ENCODE assay signal across 8 cellular contexts in genomic region chr10:96511044-96511945, GRCh38. TPM values are rescaled to one million over a fixed set of nuclear protein-coding genes. Genes with fewer than 3 reads are reported as not detected.
A peak's percentile ranks its signal among the peaks of the same experiment; 100 is the strongest.
DNase-seq lines count a peak whose midpoint lies in the region; ATAC-seq and TF ChIP-seq lines count a peak whose summit lies in the region.

No MANE protein-coding gene starts in this region.

- peaks cover 0 to 6% of the 10 kb centered on the region in 2 donors for H3K9me3 ChIP-seq in lung (ENCODE audit: control insufficient read depth in 2 of 2, insufficient read depth in 1 of 2, low read length in 1 of 2)
- no peaks in the 10 kb centered on the region for H3K9me3 ChIP-seq in CD8-positive, alpha-beta memory T cell (ENCODE audit: low read length)

- H3K27me3 Mint-ChIP-seq in brain: peaks cover 84% of the 10 kb centered on the region
- H3K27me3 Mint-ChIP-seq in CD8-positive, alpha-beta memory T cell: peaks cover 13 to 20% of the 10 kb centered on the region in 2 donors

- POLR2A ChIA-PET in CD8-positive, alpha-beta memory T cell (lab: Charles Lee): no interaction called here

- peaks cover 0 to 3% (median 0%) of the 10 kb centered on the region in 5 experiments for H3K9me3 Mint-ChIP-seq in brain
- no peaks in the 10 kb centered on the region for H3K9me3 Mint-ChIP-seq in CD8-positive, alpha-beta memory T cell

- WGBS in lung, 2 donors: 61 to 63% methylated on average over 7 of the region's 7 CpGs

- no peak for ATAC-seq in lung (ENCODE audit: insufficient read depth, low FRiP score)

- H3K4me1 Mint-ChIP-seq in brain: peaks cover 26% of the 10 kb centered on the region
- peaks cover 19 to 27% (median 25%) of the 10 kb centered on the region in 3 donors for H3K4me1 Mint-ChIP-seq in CD8-positive, alpha-beta memory T cell

- H3K27me3 ChIP-seq in lung (ENCODE audit: control insufficient read depth, insufficient read depth): no peaks in the 10 kb centered on the region
- H3K27me3 ChIP-seq in CD8-positive, alpha-beta memory T cell (ENCODE audit: insufficient read depth, low read length, poor library complexity, severe bottlenecking): peaks cover 23% of the 10 kb centered on the region

- H3K4me3 Mint-ChIP-seq in brain: peak overlapping the region; percentile 30 to 85 (median 80)
- H3K4me3 Mint-ChIP-seq in CD8-positive, alpha-beta memory T cell: peak overlapping the region in 3 of 7 donors; percentile 55 to 83 (median 77)

- H3K36me3 Mint-ChIP-seq in brain: no peaks in the 10 kb centered on the region
- no peaks in the 10 kb centered on the region for H3K36me3 Mint-ChIP-seq in CD8-positive, alpha-beta memory T cell

- peak; percentile 33 for DNase-seq in AG10803 (ENCODE audit: low read depth)
- DNase-seq in G401 (ENCODE audit: low spot score): peak; percentile 45
- peak; percentile 82 for DNase-seq in NCI-H510A treated with DMSO at 0.1 percent for 48 hours (lab: John Stamatoyannopoulos, UW)
- DNase-seq in lung (ENCODE audit: low spot score): no peak
- no peak for DNase-seq in activated CD4-positive, CD25-positive, alpha-beta regulatory T cell treated with anti-CD3 and anti-CD28 coated beads, Interleukin-2, amount 50 U/mL, for 72 hours
- no peak for DNase-seq in CD8-positive, alpha-beta memory T cell
- no peak for DNase-seq in effector CD8-positive, alpha-beta T cell (lab: John Stamatoyannopoulos, UW)

- TF ChIP-seq CTCF in AG10803 (conservative IDR thresholded peaks at IDR 0.05; ENCODE audit: low read length): peak; percentile 61
- TF ChIP-seq CTCF in brain (conservative IDR thresholded peaks at IDR 0.05): peak; percentile 59 to 79
- peak; percentile 7 for TF ChIP-seq CTCF in lung (IDR thresholded peaks at IDR 0.05; ENCODE audit: control extremely low read depth, extremely low read depth)

- H3K27ac ChIP-seq in lung (ENCODE audit: low read depth in 1 of 2, low read length in 1 of 2): no peak overlapping the region
- H3K27ac ChIP-seq in CD8-positive, alpha-beta memory T cell (ENCODE audit: low read depth, low read length): no peak overlapping the region

- H3K36me3 ChIP-seq in lung (ENCODE audit: control insufficient read depth in 2 of 2, insufficient read depth in 2 of 2, low read length in 2 of 2): no peaks in the 10 kb centered on the region
- H3K36me3 ChIP-seq in CD8-positive, alpha-beta memory T cell (ENCODE audit: insufficient read depth, low read length): no peaks in the 10 kb centered on the region

- H3K4me3 ChIP-seq in AG10803 (ENCODE audit: low read length) (no peak overlapping the region), lung (no peak overlapping the region)
- no peak overlapping the region for H3K4me3 ChIP-seq in CD8-positive, alpha-beta memory T cell (ENCODE audit: low read length)

- in situ Hi-C loops in G401 (cut with HindIII; ENCODE audit: low sequenced_read_pairs): no loop called here

- H3K27ac Mint-ChIP-seq in brain: peak overlapping the region in 1 of 5 experiments; percentile 20
- no peak overlapping the region for H3K27ac Mint-ChIP-seq in CD8-positive, alpha-beta memory T cell

- CTCF ChIA-PET in CD8-positive, alpha-beta memory T cell (lab: Charles Lee): no interaction called here

- peaks cover 0 to 18% of the 10 kb centered on the region in 2 donors for H3K4me1 ChIP-seq in lung (ENCODE audit: control insufficient read depth in 2 of 2, insufficient read depth in 2 of 2, low read length in 2 of 2)
- H3K4me1 ChIP-seq in CD8-positive, alpha-beta memory T cell (ENCODE audit: insufficient read depth, low read length): peaks cover 15% of the 10 kb centered on the region

RNA-seq across cellular contexts. Expression of gene TLL2, which starts 2.4 kb away (rescaled TPM):
- total RNA-seq in G401 (2014; rRNA removed; shearing (Covaris generic)): 0.37 and 0.44 TPM in 2 replicates
- 1.4 TPM for polyA plus RNA-seq in brain (ENCODE audit: insufficient read depth, low read depth, low replicate concordance)
- total RNA-seq in lung: under 1 TPM; 0.12 to 0.23 TPM
- polyA plus RNA-seq in lung: under 1 TPM; 0.07 to 0.08 TPM
- total RNA-seq in CD8-positive, alpha-beta memory T cell: under 1 TPM in 1 of 2 experiments, not detected in 1; 0.09 TPM
- polyA plus RNA-seq in CD8-positive, alpha-beta memory T cell: not detected

Comparison
In these comparisons a context has a peak if more than half of its experiments do, and no peak if none do; other contexts are left out.
1. DNase-seq: peak in AG10803 (single experiment), G401 (single experiment) and NCI-H510A treated with DMSO at 0.1 percent for 48 hours (single experiment); none in lung (single experiment), activated CD4-positive, CD25-positive, alpha-beta regulatory T cell treated with anti-CD3 and anti-CD28 coated beads, Interleukin-2, amount 50 U/mL, for 72 hours (single experiment), CD8-positive, alpha-beta memory T cell (0 of 5) and effector CD8-positive, alpha-beta T cell (single experiment).
2. CTCF ChIP-seq: peak in every context shown above with its lines; median percentile 69 in brain; 61 in AG10803; 7 in lung.